ENCODE assay signal across 27 cellular contexts in genomic region chr12:96170762-96171161, GRCh38. TPM values are rescaled to one million over a fixed set of nuclear protein-coding genes. Genes with fewer than 3 reads are reported as not detected.
A peak's percentile ranks its signal among the peaks of the same experiment; 100 is the strongest.
DNase-seq lines count a peak whose midpoint lies in the region; ATAC-seq and TF ChIP-seq lines count a peak whose summit lies in the region.
"Had no signal": no experiment of that assay in that cellular context is flagged by ENCODE, and none has a peak within 500 bp of the region (broad histone marks: within the 10 kb centered on the region; RNA-seq: fewer than 3 reads in every experiment).

No MANE protein-coding gene starts in this region.

- 56 to 70% (median 61%) methylated on average over 5 of the region's 5 CpGs for WGBS in heart left ventricle, 4 donors
- WGBS in upper lobe of left lung, 2 donors, result 62 to 68% methylated on average over 5 of the region's 5 CpGs

- TF ChIP-seq POLR2A in heart left ventricle (IDR thresholded peaks at IDR 0.05) (no peak), upper lobe of left lung (IDR thresholded peaks at IDR 0.05) (no peak)

- H3K4me1 ChIP-seq in right atrium auricular region (peaks cover 0 to 15% of the 10 kb centered on the region in 2 donors), heart left ventricle (peaks cover 3 to 40% (median 17%) of the 10 kb centered on the region in 12 donors), lower lobe of right lung (peaks cover 13% of the 10 kb centered on the region), upper lobe of left lung (peaks cover 0 to 20% (median 16%) of the 10 kb centered on the region in 4 donors)
- H3K4me1 ChIP-seq: HAP-1 had no signal

- H3K36me3 Mint-ChIP-seq in immature natural killer cell, result peaks cover 0 to 4% (median 0%) of the 10 kb centered on the region in 3 donors
- peaks cover 11% of the 10 kb centered on the region for H3K36me3 Mint-ChIP-seq in activated T-helper 2 cell treated with anti-CD3 and anti-CD28 coated beads, Interferon-gamma antibody, Interleukin-2, Interleukin-4, amounts not matched to agents 10 μg/mL and 5 μg/mL and 100 μg/mL, durations not matched to agents 14 hours and 24 hours and 36 hours (ENCODE audit: low read depth)

- no peak overlapping the region for H3K27ac ChIP-seq in right atrium auricular region
- H3K27ac ChIP-seq in heart left ventricle, result peak overlapping the region in 11 of 12 donors; percentile 25 to 69 (median 42)
- peak overlapping the region; percentile 66 for H3K27ac ChIP-seq in lower lobe of right lung
- H3K27ac ChIP-seq in upper lobe of left lung, result peak overlapping the region; percentile 27 to 70 (median 48)
- H3K27ac ChIP-seq: GM23248, RWPE1, SK-N-MC had no signal

- H3K4me1 Mint-ChIP-seq in immature natural killer cell, result no peaks in the 10 kb centered on the region
- peaks cover 6% of the 10 kb centered on the region for H3K4me1 Mint-ChIP-seq in activated T-helper 2 cell treated with anti-CD3 and anti-CD28 coated beads, Interferon-gamma antibody, Interleukin-2, Interleukin-4, amounts not matched to agents 10 μg/mL and 5 μg/mL and 100 μg/mL, durations not matched to agents 14 hours and 24 hours and 36 hours (ENCODE audit: low read depth)

- TF ChIP-seq EP300 in upper lobe of left lung (IDR thresholded peaks at IDR 0.05), result no peak

- H3K27me3 ChIP-seq in right atrium auricular region, result no peaks in the 10 kb centered on the region
- H3K27me3 ChIP-seq in heart left ventricle, result no peaks in the 10 kb centered on the region
- H3K27me3 ChIP-seq in lower lobe of right lung (ENCODE audit: low read depth), result no peaks in the 10 kb centered on the region
- no peaks in the 10 kb centered on the region for H3K27me3 ChIP-seq in upper lobe of left lung
- H3K27me3 ChIP-seq: MG63 had no signal

- H3K27ac Mint-ChIP-seq in immature natural killer cell, result no peak overlapping the region
- no peak overlapping the region for H3K27ac Mint-ChIP-seq in activated T-helper 2 cell treated with anti-CD3 and anti-CD28 coated beads, Interferon-gamma antibody, Interleukin-2, Interleukin-4, amounts not matched to agents 10 μg/mL and 5 μg/mL and 100 μg/mL, durations not matched to agents 14 hours and 24 hours and 36 hours
- H3K27ac Mint-ChIP-seq: CD4-positive, alpha-beta T cell; HFFc6 had no signal

- no peak overlapping the region for H3K4me3 Mint-ChIP-seq in immature natural killer cell
- no peak overlapping the region for H3K4me3 Mint-ChIP-seq in activated T-helper 2 cell treated with anti-CD3 and anti-CD28 coated beads, Interferon-gamma antibody, Interleukin-2, Interleukin-4, amounts not matched to agents 10 μg/mL and 5 μg/mL and 100 μg/mL, durations not matched to agents 14 hours and 24 hours and 36 hours (ENCODE audit: low read depth)
- H3K4me3 Mint-ChIP-seq: CD4-positive, alpha-beta T cell; HFFc6 had no signal

- DNase-seq in Right ventricle myocardium superior (no peak), right atrium auricular region (ENCODE audit: low spot score) (no peak), heart left ventricle (no peak), lower lobe of right lung (no peak), upper lobe of left lung (no peak), HuH-7 (ENCODE audit: low spot score) (no peak), immature natural killer cell (no peak)
- no peak for DNase-seq in activated T-helper 2 cell treated with anti-CD3 and anti-CD28 coated beads, Interferon-gamma antibody, Interleukin-2, Interleukin-4, amounts not matched to agents 10 μg/mL and 5 μg/mL and 100 μg/mL, durations not matched to agents 14 hours and 24 hours and 36 hours (ENCODE audit: low spot score)
- DNase-seq: 8988T; ACHN; CD4-positive, alpha-beta T cell; GM23248; HFFc6; IMR-90; KG1; MG63; NCI-H1105 treated with DMSO at 0.1 percent for 48 hours; NCI-H146; NCI-H1930; NCI-H2107; NCI-H2227 treated with DMSO at 0.1 percent for 48 hours; NCI-H526 treated with DMSO at 0.1 percent for 48 hours; SIG-M5 had no signal

- ATAC-seq in Right ventricle myocardium superior (ENCODE audit: poor library complexity) (peak; percentile 61), heart left ventricle (peak; percentile 38 to 74 (median 58)), lower lobe of right lung (no peak), upper lobe of left lung (ENCODE audit: low FRiP score in 2 of 2) (no peak)
- ATAC-seq: Panc1 had no signal

- TF ChIP-seq CTCF in right atrium auricular region (IDR thresholded peaks at IDR 0.05) (no peak), heart left ventricle (IDR thresholded peaks at IDR 0.05) (no peak), lower lobe of right lung (IDR thresholded peaks at IDR 0.05) (no peak), upper lobe of left lung (IDR thresholded peaks at IDR 0.05) (no peak)

- intact Hi-C loops in Right ventricle myocardium superior (cut with DNase I), result no loop called here
- intact Hi-C loops in heart left ventricle (cut with DNase I), result loop anchor here in 1 of 10 donors (2.0 kb wide), 1 partner anchor 18 kb away; no protein-coding TSS in a partner anchor
- intact Hi-C loops in lower lobe of right lung (cut with DNase I), result no loop called here
- intact Hi-C loops in activated T-helper 2 cell treated with anti-CD3 and anti-CD28 coated beads, Interferon-gamma antibody, Interleukin-2, Interleukin-4, amounts not matched to agents 10 μg/mL and 5 μg/mL and 100 μg/mL, durations not matched to agents 14 hours and 24 hours and 36 hours (cut with micrococcal nuclease), result no loop called here

- no peaks in the 10 kb centered on the region for H3K9me3 Mint-ChIP-seq in immature natural killer cell
- H3K9me3 Mint-ChIP-seq in activated T-helper 2 cell treated with anti-CD3 and anti-CD28 coated beads, Interferon-gamma antibody, Interleukin-2, Interleukin-4, amounts not matched to agents 10 μg/mL and 5 μg/mL and 100 μg/mL, durations not matched to agents 14 hours and 24 hours and 36 hours, result peaks cover 21% of the 10 kb centered on the region
- H3K9me3 Mint-ChIP-seq: CD4-positive, alpha-beta T cell; HFFc6 had no signal

- H3K36me3 ChIP-seq in right atrium auricular region (no peaks in the 10 kb centered on the region), heart left ventricle (no peaks in the 10 kb centered on the region), lower lobe of right lung (no peaks in the 10 kb centered on the region), upper lobe of left lung (no peaks in the 10 kb centered on the region)
- H3K36me3 ChIP-seq: HAP-1, MG63 had no signal

- no peak overlapping the region for H3K4me3 ChIP-seq in right atrium auricular region
- H3K4me3 ChIP-seq in heart left ventricle, result no peak overlapping the region
- H3K4me3 ChIP-seq in lower lobe of right lung, result no peak overlapping the region
- H3K4me3 ChIP-seq in upper lobe of left lung, result no peak overlapping the region
- H3K4me3 ChIP-seq: GM23248, HAP-1, MG63, SK-N-MC had no signal

- H3K9me3 ChIP-seq in right atrium auricular region (no peaks in the 10 kb centered on the region), heart left ventricle (peaks cover 0 to 2% (median 0%) of the 10 kb centered on the region in 12 donors), lower lobe of right lung (no peaks in the 10 kb centered on the region), upper lobe of left lung (peaks cover 0 to 1% (median under 1%) of the 10 kb centered on the region in 4 donors)
- H3K9me3 ChIP-seq: HAP-1, MG63 had no signal

- H3K27me3 Mint-ChIP-seq in immature natural killer cell (ENCODE audit: low read depth in 3 of 3), result peaks cover 2 to 5% (median 3%) of the 10 kb centered on the region in 3 donors
- no peaks in the 10 kb centered on the region for H3K27me3 Mint-ChIP-seq in activated T-helper 2 cell treated with anti-CD3 and anti-CD28 coated beads, Interferon-gamma antibody, Interleukin-2, Interleukin-4, amounts not matched to agents 10 μg/mL and 5 μg/mL and 100 μg/mL, durations not matched to agents 14 hours and 24 hours and 36 hours (ENCODE audit: low read depth)
- H3K27me3 Mint-ChIP-seq: CD4-positive, alpha-beta T cell had no signal

RNA-seq across cellular contexts. Expression of gene ELK3, which starts 23.4 kb away (rescaled TPM):
- total RNA-seq in Right ventricle myocardium superior (18.9 TPM), right atrium auricular region (10 to 100 TPM; 15.1 to 16.3 TPM), heart left ventricle (10 to 100 TPM; 14.3 to 42.3 (median 18.6) TPM), lower lobe of right lung (29.1 TPM), upper lobe of left lung (10 to 100 TPM in 5 of 6 donors, 1 to 10 TPM in 1; 7.3 to 38.4 (median 22.1) TPM)
- polyA plus RNA-seq in heart left ventricle (10 to 100 TPM in 1 of 2 donors, 1 to 10 TPM in 1; 5.7 to 20.7 TPM), immature natural killer cell (10 to 100 TPM in 1 of 3 donors, 1 to 10 TPM in 2; 4.7 to 21.7 (median 6.9) TPM)
- total RNA-seq in activated T-helper 2 cell treated with anti-CD3 and anti-CD28 coated beads, Interferon-gamma antibody, Interleukin-2, Interleukin-4, amounts not matched to agents 10 μg/mL and 5 μg/mL and 100 μg/mL, durations not matched to agents 14 hours and 24 hours and 36 hours, result 37.0 and 39.7 TPM in 2 replicates

Comparison
In these comparisons a context has a peak if more than half of its experiments do, and no peak if none do; other contexts are left out.
1. H3K27ac ChIP-seq: peak in heart left ventricle (11 of 12), lower lobe of right lung (single experiment) and upper lobe of left lung (4 of 4); none in right atrium auricular region (0 of 2).
2. ATAC-seq: peak in Right ventricle myocardium superior (single experiment) and heart left ventricle (4 of 4); none in lower lobe of right lung (0 of 2) and upper lobe of left lung (0 of 2).